In the genomic region with DNA sequence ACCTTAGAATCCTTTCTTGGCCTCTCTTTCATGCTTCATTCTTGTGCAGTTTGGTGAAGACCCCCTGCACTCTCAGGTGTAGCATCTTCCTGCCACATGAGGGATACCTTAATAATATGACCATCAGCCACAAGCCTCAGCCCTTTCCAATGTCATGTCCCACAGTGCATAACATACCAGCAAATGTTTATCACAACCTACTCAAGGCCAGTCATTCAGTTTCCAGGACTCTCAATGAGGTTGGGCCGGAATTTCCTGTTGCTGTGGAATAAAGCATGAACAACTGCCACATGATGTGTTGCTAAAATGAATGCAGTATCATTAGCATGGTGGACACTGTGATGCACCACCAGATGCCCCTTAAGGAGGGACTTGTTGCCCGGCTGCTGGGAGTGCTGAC, we compare ENCODE assay signal across 19 cellular contexts.
DNase-seq lines count a peak whose midpoint lies in the region; ATAC-seq and TF ChIP-seq lines count a peak whose summit lies in the region.
"Had no signal": no experiment of that assay in that cellular context is flagged by ENCODE, and none has a peak within 500 bp of the region (broad histone marks: within the 10 kb centered on the region; RNA-seq: fewer than 3 reads in every experiment).

No MANE protein-coding gene starts in this region.

- H2BK15ac ChIP-seq in IMR-90 (ENCODE audit: low read depth, low read length) = peak overlapping the region; percentile 4; the same call in 1 of the 3 replicates

- in situ Hi-C loops in IMR-90 (cut with MboI; ENCODE audit: low sequenced_read_pairs) = no loop called here

- H3K79me1 ChIP-seq in IMR-90 (ENCODE audit: low read depth in 1 of 2, low read length in 2 of 2) = peaks cover 0 to 53% of the 10 kb centered on the region in 2 experiments; a peak in 2 of 4 replicates

- peak overlapping the region; percentile 76 for H2AK9ac ChIP-seq in IMR-90 (replicated peaks; ENCODE audit: low read depth, low read length, poor library complexity)

- no peaks in the 10 kb centered on the region; the same call in 1 of the 2 replicates for H3K36me3 ChIP-seq in IMR-90 (ENCODE audit: control insufficient read depth, insufficient read depth, low read length)
- H3K36me3 ChIP-seq in mucosa of descending colon (ENCODE audit: low read depth) = no peaks in the 10 kb centered on the region

- peaks cover 13% of the 10 kb centered on the region for H3K9me1 ChIP-seq in IMR-90 (ENCODE audit: insufficient read depth, low read length)

- intact Hi-C loops in IMR-90 (cut with micrococcal nuclease) (no loop called here), mucosa of descending colon (cut with DNase I, micrococcal nuclease) (no loop called here)

- CTCF ChIA-PET in AG04450 (lab: Charles Lee) (interaction anchor here (0.8 kb wide), 1 partner anchor 45 kb away, joined by 3 read pairs; no protein-coding TSS in a partner anchor), IMR-90 (lab: Yijun Ruan, JAX) (no interaction called here)

- POLR2A ChIA-PET in AG04450 (lab: Yijun Ruan, JAX) = interaction anchor here (0.6 kb wide), 1 partner anchor 50 kb away, joined by 4 read pairs; no protein-coding TSS in a partner anchor
- POLR2A ChIA-PET in IMR-90 (lab: Charles Lee; ENCODE audit: unreplicated experiment) = no interaction called here

- BruUV-seq in IMR-90 (replicated peaks; lab: Mats Ljungman, UMichigan) = no TSS peak

- no peak overlapping the region for H3K4me2 ChIP-seq in IMR-90 (ENCODE audit: low read depth, low read length)

- peak overlapping the region; percentile 65 for H3K14ac ChIP-seq in IMR-90 (replicated peaks; ENCODE audit: low read depth, low read length)

- peak; percentile 56 for ATAC-seq in IMR-90 (ENCODE audit: low read depth)
- peak; percentile 28 for ATAC-seq in mucosa of descending colon
- no peak for ATAC-seq in GM18505 (IDR thresholded peaks at IDR 0.05; ENCODE audit: unreplicated experiment)

- WGBS in IMR-90 (ENCODE audit: extremely low coverage in 2 of 2, insufficient read length in 1 of 2), 2 experiments = 100% methylated on average over 1 of the region's 2 CpGs; no CpG with 5 or more reads in 1 of the 2 experiments

- no peaks in the 10 kb centered on the region for H4K20me1 ChIP-seq in IMR-90 (ENCODE audit: insufficient read depth, low read length)

- no peak for TF ChIP-seq RAD21 in IMR-90 (IDR thresholded peaks at IDR 0.05; ENCODE audit: low read length)

- TF ChIP-seq POLR2A in IMR-90 (IDR thresholded peaks at IDR 0.05; ENCODE audit: low read depth, low read length) = no peak
- no peak for TF ChIP-seq POLR2A in GM18505 (IDR thresholded peaks at IDR 0.05; ENCODE audit: borderline replicate concordance, extremely low read depth, insufficient read depth, insufficient read length)

- peak overlapping the region; percentile 13; the same call in 1 of the 2 replicates for H3K23ac ChIP-seq in IMR-90 (ENCODE audit: low read depth, low read length)

- peak overlapping the region; percentile 83 for H2BK20ac ChIP-seq in IMR-90 (ENCODE audit: low read depth, low read length)

- H4K8ac ChIP-seq in IMR-90 (ENCODE audit: low read depth in 2 of 2, low read length in 2 of 2) = peak overlapping the region; percentile 40 to 61; a peak in 3 of 4 replicates

- H3K27ac ChIP-seq in AG04450 (ENCODE audit: low read depth, low read length) = peak overlapping the region; percentile 4
- peak overlapping the region; percentile 58 for H3K27ac ChIP-seq in IMR-90 (ENCODE audit: insufficient read depth, low read length)
- H3K27ac ChIP-seq: HL-60, SK-N-MC had no signal

- peak overlapping the region; percentile 10 for H4K91ac ChIP-seq in IMR-90 (ENCODE audit: insufficient read depth, low read depth, low read length)

- H2AK5ac ChIP-seq in IMR-90 (ENCODE audit: low read depth, low read length) = peak overlapping the region; percentile 60

- H2BK120ac ChIP-seq in IMR-90 (ENCODE audit: low read depth, low read length) = peak overlapping the region; percentile 72

- peak overlapping the region; percentile 75 for H2BK5ac ChIP-seq in IMR-90 (ENCODE audit: low read depth, low read length, poor library complexity, severe bottlenecking)

- H3K18ac ChIP-seq in IMR-90 (ENCODE audit: low read depth, low read length) = peak overlapping the region; percentile 39; the same call in 1 of the 2 replicates

- dilution Hi-C loops in IMR-90 (cut with HindIII; ENCODE audit: low sequenced_read_pairs, unreplicated experiment) = no loop called here

- H3K56ac ChIP-seq in IMR-90 (ENCODE audit: extremely low read depth, insufficient read depth, low read length) = no peak overlapping the region

- DNase-seq in AG04450 (ENCODE audit: low read depth, low spot score) (no peak), IMR-90 (peak; percentile 69), epithelial cell of proximal tubule (ENCODE audit: low read depth) (peak; percentile 63), mucosa of descending colon (peak in 1 of 3 donors; percentile 36), NCI-H2107 (lab: John Stamatoyannopoulos, UW) (no peak), SHP77 (lab: John Stamatoyannopoulos, UW) (no peak)
- DNase-seq in activated CD4-positive, alpha-beta T cell treated with anti-CD3 and anti-CD28 coated beads, Interleukin-2, amount 50 U/mL, for 4 hours = no peak
- DNase-seq: 8988T, COR-L47, GF-D8, MM.1S, NCI-H1092 treated with DMSO at 0.1 percent for 48 hours, NCI-H146, NCI-H510A treated with DMSO at 0.1 percent for 48 hours, NCI-H774, Right ventricle myocardium superior had no signal

- H3K27me3 ChIP-seq in AG04450 (ENCODE audit: control insufficient read depth, insufficient read depth, low read length) = no peaks in the 10 kb centered on the region
- no peaks in the 10 kb centered on the region for H3K27me3 ChIP-seq in IMR-90 (ENCODE audit: control insufficient read depth, insufficient read depth, low read length)

- H3K4ac ChIP-seq in IMR-90 (ENCODE audit: low read depth, low read length) = peak overlapping the region; percentile 61

- H3K9me3 ChIP-seq in AG04450 (ENCODE audit: control insufficient read depth, insufficient read depth, low read length) (no peaks in the 10 kb centered on the region), IMR-90 (ENCODE audit: control insufficient read depth, insufficient read depth, low read length) (no peaks in the 10 kb centered on the region), mucosa of descending colon (no peaks in the 10 kb centered on the region)

- H3K4me3 ChIP-seq in AG04450 (ENCODE audit: low read depth, low read length) (no peak overlapping the region), IMR-90 (ENCODE audit: insufficient read depth, low read depth, low read length) (no peak overlapping the region), epithelial cell of proximal tubule (ENCODE audit: low read depth, low read length) (no peak overlapping the region), mucosa of descending colon (no peak overlapping the region)
- H3K4me3 ChIP-seq: SK-N-MC had no signal

- H3K9ac ChIP-seq in IMR-90 (ENCODE audit: low read depth, low read length) = no peak overlapping the region

- H4K5ac ChIP-seq in IMR-90 (ENCODE audit: low read depth, low read length) = peak overlapping the region; percentile 50; the same call in 1 of the 2 replicates

- H2AFZ ChIP-seq in IMR-90 (replicated peaks; ENCODE audit: low read length, poor library complexity) = peak overlapping the region; percentile 15

- H3K4me1 ChIP-seq in IMR-90 (ENCODE audit: control insufficient read depth, insufficient read depth, low read length) (peaks cover 17% of the 10 kb centered on the region), mucosa of descending colon (ENCODE audit: low read depth) (peaks cover 11% of the 10 kb centered on the region)

- TF ChIP-seq CTCF in AG04450 (IDR thresholded peaks at IDR 0.05; ENCODE audit: low read depth, low read length) = no peak
- TF ChIP-seq CTCF in IMR-90 (conservative IDR thresholded peaks at IDR 0.05; ENCODE audit: low read depth, low read length) = no peak
- no peak for TF ChIP-seq CTCF in epithelial cell of proximal tubule (conservative IDR thresholded peaks at IDR 0.05; ENCODE audit: low read depth, low read length)
- no peak for TF ChIP-seq CTCF in mucosa of descending colon (IDR thresholded peaks at IDR 0.05)

TF ChIP-seq in IMR-90, 13 proteins besides CTCF, POLR2A, EP300 and RAD21:
- TF ChIP-seq, protein P1, sequence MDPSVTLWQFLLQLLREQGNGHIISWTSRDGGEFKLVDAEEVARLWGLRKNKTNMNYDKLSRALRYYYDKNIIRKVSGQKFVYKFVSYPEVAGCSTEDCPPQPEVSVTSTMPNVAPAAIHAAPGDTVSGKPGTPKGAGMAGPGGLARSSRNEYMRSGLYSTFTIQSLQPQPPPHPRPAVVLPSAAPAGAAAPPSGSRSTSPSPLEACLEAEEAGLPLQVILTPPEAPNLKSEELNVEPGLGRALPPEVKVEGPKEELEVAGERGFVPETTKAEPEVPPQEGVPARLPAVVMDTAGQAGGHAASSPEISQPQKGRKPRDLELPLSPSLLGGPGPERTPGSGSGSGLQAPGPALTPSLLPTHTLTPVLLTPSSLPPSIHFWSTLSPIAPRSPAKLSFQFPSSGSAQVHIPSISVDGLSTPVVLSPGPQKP (IDR thresholded peaks at IDR 0.05; ENCODE audit: borderline replicate concordance, low read depth, low read length) = no peak
- no peak for TF ChIP-seq NFE2L2 (IDR thresholded peaks at IDR 0.05; ENCODE audit: low read depth, low read length)

Comparison
In these comparisons a context has a peak if more than half of its experiments do, and no peak if none do; other contexts are left out.
1. DNase-seq: peak in IMR-90 (single experiment) and epithelial cell of proximal tubule (single experiment); none in AG04450 (single experiment), NCI-H2107 (single experiment), activated CD4-positive, alpha-beta T cell treated with anti-CD3 and anti-CD28 coated beads, Interleukin-2, amount 50 U/mL, for 4 hours (0 of 2) and SHP77 (0 of 2).